Comparison of ENCODE assay signal across 16 cellular contexts in genomic region chr3:113659121-113659531, GRCh38. TPM values are rescaled to one million over a fixed set of nuclear protein-coding genes. Genes with fewer than 3 reads are reported as not detected.
DNase-seq lines count a peak whose midpoint lies in the region; ATAC-seq and TF ChIP-seq lines count a peak whose summit lies in the region.
"Had no signal": no experiment of that assay in that cellular context is flagged by ENCODE, and none has a peak within 500 bp of the region (broad histone marks: within the 10 kb centered on the region; RNA-seq: fewer than 3 reads in every experiment).

No MANE protein-coding gene starts in this region.

- H3K27ac ChIP-seq in right cardiac atrium (ENCODE audit: low read length) (peak overlapping the region; percentile 15), heart right ventricle (peak overlapping the region in 1 of 10 donors; percentile 19)
- no peak overlapping the region for H3K27ac ChIP-seq in CD8-positive, alpha-beta memory T cell (ENCODE audit: low read depth, low read length)
- H3K27ac ChIP-seq: right lobe of liver had no signal

- TF ChIP-seq CTCF in heart right ventricle (IDR thresholded peaks at IDR 0.05), result no peak

- no peak overlapping the region for H3K27ac Mint-ChIP-seq in CD8-positive, alpha-beta memory T cell
- H3K27ac Mint-ChIP-seq: H9; stimulated activated effector memory CD8-positive, alpha-beta T cell treated with anti-CD3 and anti-CD28 coated beads, Interleukin-12 subunit alpha, Interleukin-12 subunit beta, amount 100 ng/mL, for 72 hours; WTC11 had no signal

- ATAC-seq in right cardiac atrium, result no peak
- no peak for ATAC-seq in heart right ventricle
- ATAC-seq in esophagus mucosa, result peak; percentile 33
- ATAC-seq in GM18520 (IDR thresholded peaks at IDR 0.05; ENCODE audit: unreplicated experiment), result no peak
- no peak for ATAC-seq in HG02938 (IDR thresholded peaks at IDR 0.05; ENCODE audit: unreplicated experiment)
- no peak for ATAC-seq in HG02678 (IDR thresholded peaks at IDR 0.05; ENCODE audit: unreplicated experiment)
- ATAC-seq: right lobe of liver; stimulated activated effector memory CD8-positive, alpha-beta T cell treated with anti-CD3 and anti-CD28 coated beads, Interleukin-12 subunit alpha, Interleukin-12 subunit beta, amount 100 ng/mL, for 72 hours; WTC11 had no signal

- H3K4me1 ChIP-seq in right cardiac atrium (ENCODE audit: control insufficient read depth, insufficient read depth, low read length) (peaks cover 7% of the 10 kb centered on the region), heart right ventricle (peaks cover 0 to 37% (median 4%) of the 10 kb centered on the region in 9 donors)
- H3K4me1 ChIP-seq in CD8-positive, alpha-beta memory T cell (ENCODE audit: insufficient read depth, low read length), result no peaks in the 10 kb centered on the region

- H3K36me3 ChIP-seq in heart right ventricle, result peaks cover 0 to 72% (median 15%) of the 10 kb centered on the region in 9 donors
- peaks cover 6% of the 10 kb centered on the region for H3K36me3 ChIP-seq in CD8-positive, alpha-beta memory T cell (ENCODE audit: insufficient read depth, low read length)

- H3K9me3 Mint-ChIP-seq in CD8-positive, alpha-beta memory T cell, result no peaks in the 10 kb centered on the region
- H3K9me3 Mint-ChIP-seq: H9; stimulated activated effector memory CD8-positive, alpha-beta T cell treated with anti-CD3 and anti-CD28 coated beads, Interleukin-12 subunit alpha, Interleukin-12 subunit beta, amount 100 ng/mL, for 72 hours had no signal

- no peaks in the 10 kb centered on the region for H3K27me3 ChIP-seq in right cardiac atrium (ENCODE audit: control insufficient read depth, insufficient read depth)
- H3K27me3 ChIP-seq in heart right ventricle, result no peaks in the 10 kb centered on the region
- no peaks in the 10 kb centered on the region for H3K27me3 ChIP-seq in CD8-positive, alpha-beta memory T cell (ENCODE audit: insufficient read depth, low read length, poor library complexity, severe bottlenecking)
- H3K27me3 ChIP-seq: dorsolateral prefrontal cortex, Peyer's patch, right lobe of liver had no signal

- POLR2A ChIA-PET in CD8-positive, alpha-beta memory T cell (lab: Charles Lee), result no interaction called here

- no peak overlapping the region for H3K4me3 Mint-ChIP-seq in CD8-positive, alpha-beta memory T cell
- H3K4me3 Mint-ChIP-seq: H9; stimulated activated effector memory CD8-positive, alpha-beta T cell treated with anti-CD3 and anti-CD28 coated beads, Interleukin-12 subunit alpha, Interleukin-12 subunit beta, amount 100 ng/mL, for 72 hours; WTC11 had no signal

- DNase-seq in right cardiac atrium, result no peak
- DNase-seq in heart right ventricle, result no peak
- peak; percentile 95 for DNase-seq in NCI-H446 treated with DMSO at 0.1 percent for 48 hours (lab: John Stamatoyannopoulos, UW)
- DNase-seq in CD8-positive, alpha-beta memory T cell, result no peak
- DNase-seq: activated gamma-delta T cell treated with Interleukin-2 at 50 U/mL for 16 hours, H9, NCI-H2107, right lobe of liver had no signal

- intact Hi-C loops in right cardiac atrium (cut with DNase I), result no loop called here
- intact Hi-C loops in heart right ventricle (cut with DNase I), result no loop called here

- H3K9me3 ChIP-seq in right cardiac atrium (ENCODE audit: control insufficient read depth, low read length), result no peaks in the 10 kb centered on the region
- no peaks in the 10 kb centered on the region for H3K9me3 ChIP-seq in heart right ventricle
- H3K9me3 ChIP-seq in CD8-positive, alpha-beta memory T cell (ENCODE audit: low read length), result no peaks in the 10 kb centered on the region
- H3K9me3 ChIP-seq: Peyer's patch, right lobe of liver had no signal

- no peak overlapping the region for H3K4me3 ChIP-seq in right cardiac atrium (ENCODE audit: low read length)
- H3K4me3 ChIP-seq in heart right ventricle, result no peak overlapping the region
- H3K4me3 ChIP-seq in CD8-positive, alpha-beta memory T cell (ENCODE audit: low read length), result no peak overlapping the region
- H3K4me3 ChIP-seq: dorsolateral prefrontal cortex, Peyer's patch, right lobe of liver had no signal

- H3K36me3 Mint-ChIP-seq in CD8-positive, alpha-beta memory T cell, result peaks cover 54 to 84% (median 73%) of the 10 kb centered on the region in 3 donors

- WGBS in right cardiac atrium, result 94% methylated on average over 1 of the region's 1 CpG
- WGBS in heart right ventricle, 2 donors, result 90 to 98% methylated on average over 1 of the region's 1 CpG

- H3K4me1 Mint-ChIP-seq in CD8-positive, alpha-beta memory T cell, result no peaks in the 10 kb centered on the region

- CTCF ChIA-PET in CD8-positive, alpha-beta memory T cell (lab: Charles Lee), result no interaction called here

- H3K27me3 Mint-ChIP-seq in CD8-positive, alpha-beta memory T cell, result no peaks in the 10 kb centered on the region

RNA-seq across cellular contexts. Expression of gene USF3, which starts 37.3 kb away (rescaled TPM):
- 10 to 100 TPM; 13.4 to 15.4 (median 14.4) TPM for total RNA-seq in right cardiac atrium
- 6.3 TPM for polyA plus RNA-seq in right cardiac atrium
- 10 to 100 TPM; 12.5 to 21.2 (median 16.3) TPM for total RNA-seq in heart right ventricle
- polyA plus RNA-seq in heart right ventricle, result 1 to 10 TPM; 3.3 to 7.1 TPM
- 10.7 TPM for total RNA-seq in esophagus mucosa
- 10 to 100 TPM; 11.2 to 13.2 TPM for total RNA-seq in CD8-positive, alpha-beta memory T cell
- polyA plus RNA-seq in CD8-positive, alpha-beta memory T cell, result 4.9 TPM
